18 cellular contexts compared by ENCODE assay signal in the genomic region with DNA sequence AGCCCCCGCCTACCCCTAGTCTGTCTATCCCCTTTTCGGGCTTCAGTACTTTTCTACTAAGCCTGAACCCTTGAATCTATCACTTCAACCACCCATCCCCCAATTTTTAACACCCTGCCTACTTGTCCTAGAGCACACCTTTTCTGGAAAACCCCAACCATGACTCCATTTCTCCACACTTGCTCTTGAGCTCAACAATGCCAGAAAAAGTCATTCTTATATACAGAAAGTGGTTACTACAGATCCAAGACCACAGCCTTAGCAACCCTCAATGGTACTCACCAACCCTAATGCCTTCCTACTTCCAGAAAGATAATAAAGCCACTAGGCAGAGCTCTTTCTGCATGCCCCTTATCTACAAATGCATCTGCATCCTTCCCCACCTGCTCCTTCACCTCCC. TPM values are rescaled to one million over a fixed set of nuclear protein-coding genes. Genes with fewer than 3 reads are reported as not detected.
A peak's percentile ranks its signal among the peaks of the same experiment; 100 is the strongest.
DNase-seq lines count a peak whose midpoint lies in the region; ATAC-seq, FAIRE-seq and TF ChIP-seq lines count a peak whose summit lies in the region.
"Had no signal": no experiment of that assay in that cellular context is flagged by ENCODE, and none has a peak within 500 bp of the region (broad histone marks: within the 10 kb centered on the region; RNA-seq: fewer than 3 reads in every experiment).

No MANE protein-coding gene starts in this region.

- no peak overlapping the region for H3K27ac Mint-ChIP-seq in activated CD8-positive, alpha-beta T cell treated with anti-CD3 and anti-CD28 coated beads for 36 hours
- no peak overlapping the region for H3K27ac Mint-ChIP-seq in activated CD8-positive, alpha-beta T cell treated with anti-CD3 and anti-CD28 coated beads, Interleukin-2, amount 10 ng/mL, durations not matched to agents 7 days and 5 days
- no peak overlapping the region for H3K27ac Mint-ChIP-seq in activated T-helper 17 cell treated with anti-CD3 and anti-CD28 coated beads, Interleukin-2, amount 50 U/mL, for 72 hours
- H3K27ac Mint-ChIP-seq: CD8-positive, alpha-beta memory T cell; H9 had no signal

- no peaks in the 10 kb centered on the region for H3K4me1 Mint-ChIP-seq in activated CD8-positive, alpha-beta T cell treated with anti-CD3 and anti-CD28 coated beads for 36 hours (ENCODE audit: low read depth)
- H3K4me1 Mint-ChIP-seq in activated CD8-positive, alpha-beta T cell treated with anti-CD3 and anti-CD28 coated beads, Interleukin-2, amount 10 ng/mL, durations not matched to agents 7 days and 5 days (ENCODE audit: low read depth): no peaks in the 10 kb centered on the region
- no peaks in the 10 kb centered on the region for H3K4me1 Mint-ChIP-seq in activated T-helper 17 cell treated with anti-CD3 and anti-CD28 coated beads, Interleukin-2, amount 50 U/mL, for 72 hours
- H3K4me1 Mint-ChIP-seq: CD8-positive, alpha-beta memory T cell had no signal

- H3K27me3 Mint-ChIP-seq in activated CD8-positive, alpha-beta T cell treated with anti-CD3 and anti-CD28 coated beads for 36 hours: no peaks in the 10 kb centered on the region
- no peaks in the 10 kb centered on the region for H3K27me3 Mint-ChIP-seq in activated CD8-positive, alpha-beta T cell treated with anti-CD3 and anti-CD28 coated beads, Interleukin-2, amount 10 ng/mL, durations not matched to agents 7 days and 5 days (ENCODE audit: low read depth)
- no peaks in the 10 kb centered on the region for H3K27me3 Mint-ChIP-seq in activated T-helper 17 cell treated with anti-CD3 and anti-CD28 coated beads, Interleukin-2, amount 50 U/mL, for 72 hours
- H3K27me3 Mint-ChIP-seq: CD8-positive, alpha-beta memory T cell had no signal

- CTCF ChIA-PET in activated CD8-positive, alpha-beta T cell treated with anti-CD3 and anti-CD28 coated beads for 36 hours (lab: Charles Lee): interaction anchor here (0.9 to 3.2 kb wide), 4 partner anchors 15 to 63 kb away, joined by 3 to 11 read pairs (median 4); no protein-coding TSS in a partner anchor
- CTCF ChIA-PET in activated CD8-positive, alpha-beta T cell treated with anti-CD3 and anti-CD28 coated beads, Interleukin-2, amount 10 ng/mL, durations not matched to agents 7 days and 5 days (lab: Charles Lee): no interaction called here

- DNase-seq in activated CD8-positive, alpha-beta T cell treated with anti-CD3 and anti-CD28 coated beads for 36 hours: peak; percentile 54
- no peak for DNase-seq in activated CD8-positive, alpha-beta T cell treated with anti-CD3 and anti-CD28 coated beads, Interleukin-2, amount 10 ng/mL, durations not matched to agents 7 days and 5 days
- peak in 2 of 3 donors; percentile 1 to 32 for DNase-seq in stimulated activated CD4-positive, alpha-beta T cell treated with anti-CD3 and anti-CD28 coated beads, Interleukin-12 subunit alpha, Interleukin-12 subunit beta, amount 100 ng/mL, for 48 hours (ENCODE audit: low read depth in 2 of 3, low spot score in 1 of 3)
- no peak for DNase-seq in stimulated activated CD4-positive, alpha-beta T cell treated with anti-CD3 and anti-CD28 coated beads, Interleukin-4, amount 100 ng/mL, for 1 hour
- DNase-seq in urothelium cell line (ENCODE audit: low spot score) (no peak), superior temporal gyrus (ENCODE audit: extremely low spot score) (no peak)
- DNase-seq: C1 segment of cervical spinal cord; CD8-positive, alpha-beta memory T cell; DMS53; EL; H9; NCI-H1417 treated with DMSO at 0.1 percent for 48 hours; NCI-H187 treated with DMSO at 0.1 percent for 48 hours; NCI-H226; NCI-H524 treated with DMSO at 0.1 percent for 48 hours; PC-3 had no signal

- intact Hi-C loops in activated CD8-positive, alpha-beta T cell treated with anti-CD3 and anti-CD28 coated beads for 36 hours (cut with micrococcal nuclease): no loop called here

- H3K9me3 Mint-ChIP-seq in activated CD8-positive, alpha-beta T cell treated with anti-CD3 and anti-CD28 coated beads for 36 hours: no peaks in the 10 kb centered on the region
- no peaks in the 10 kb centered on the region for H3K9me3 Mint-ChIP-seq in activated CD8-positive, alpha-beta T cell treated with anti-CD3 and anti-CD28 coated beads, Interleukin-2, amount 10 ng/mL, durations not matched to agents 7 days and 5 days (ENCODE audit: insufficient read depth)
- H3K9me3 Mint-ChIP-seq in activated T-helper 17 cell treated with anti-CD3 and anti-CD28 coated beads, Interleukin-2, amount 50 U/mL, for 72 hours: no peaks in the 10 kb centered on the region
- H3K9me3 Mint-ChIP-seq: CD8-positive, alpha-beta memory T cell; H9 had no signal

- POLR2A ChIA-PET in activated CD8-positive, alpha-beta T cell treated with anti-CD3 and anti-CD28 coated beads for 36 hours (lab: Charles Lee): interaction anchor here (0.8 to 1.2 kb wide), 2 partner anchors 11 to 16 kb away, joined by 3 to 4 read pairs; no protein-coding TSS in a partner anchor
- POLR2A ChIA-PET in activated CD8-positive, alpha-beta T cell treated with anti-CD3 and anti-CD28 coated beads, Interleukin-2, amount 10 ng/mL, durations not matched to agents 7 days and 5 days (lab: Charles Lee): no interaction called here

- H3K4me3 Mint-ChIP-seq in activated CD8-positive, alpha-beta T cell treated with anti-CD3 and anti-CD28 coated beads for 36 hours: no peak overlapping the region
- H3K4me3 Mint-ChIP-seq in activated CD8-positive, alpha-beta T cell treated with anti-CD3 and anti-CD28 coated beads, Interleukin-2, amount 10 ng/mL, durations not matched to agents 7 days and 5 days: no peak overlapping the region
- H3K4me3 Mint-ChIP-seq in activated T-helper 17 cell treated with anti-CD3 and anti-CD28 coated beads, Interleukin-2, amount 50 U/mL, for 72 hours: no peak overlapping the region
- H3K4me3 Mint-ChIP-seq: CD8-positive, alpha-beta memory T cell; H9 had no signal

- peak; percentile 68 for FAIRE-seq in urothelium cell line (lab: Jason Lieb, UNC)
- FAIRE-seq: GM12878 had no signal

- peak; percentile 89 for ATAC-seq in activated CD8-positive, alpha-beta T cell treated with anti-CD3 and anti-CD28 coated beads for 36 hours
- no peak for ATAC-seq in activated CD8-positive, alpha-beta T cell treated with anti-CD3 and anti-CD28 coated beads, Interleukin-2, amount 10 ng/mL, durations not matched to agents 7 days and 5 days
- peak; percentile 79 for ATAC-seq in activated T-helper 17 cell treated with anti-CD3 and anti-CD28 coated beads, Interleukin-2, amount 50 U/mL, for 72 hours (replicated peaks)
- ATAC-seq: GM12878, PC-3 had no signal

- H3K36me3 Mint-ChIP-seq in activated CD8-positive, alpha-beta T cell treated with anti-CD3 and anti-CD28 coated beads for 36 hours (ENCODE audit: low read depth): no peaks in the 10 kb centered on the region
- H3K36me3 Mint-ChIP-seq in activated CD8-positive, alpha-beta T cell treated with anti-CD3 and anti-CD28 coated beads, Interleukin-2, amount 10 ng/mL, durations not matched to agents 7 days and 5 days (ENCODE audit: low read depth): no peaks in the 10 kb centered on the region
- H3K36me3 Mint-ChIP-seq in activated T-helper 17 cell treated with anti-CD3 and anti-CD28 coated beads, Interleukin-2, amount 50 U/mL, for 72 hours (ENCODE audit: low read depth): no peaks in the 10 kb centered on the region

- TF ChIP-seq CTCF in activated CD8-positive, alpha-beta T cell treated with anti-CD3 and anti-CD28 coated beads for 36 hours (IDR thresholded peaks at IDR 0.05): no peak

RNA-seq across cellular contexts. Expression of gene DMAP1, which starts 41.1 kb away (rescaled TPM):
- total RNA-seq in activated CD8-positive, alpha-beta T cell treated with anti-CD3 and anti-CD28 coated beads for 36 hours: 10 to 100 TPM; 26.5 to 29.6 TPM
- 10 to 100 TPM; 33.3 to 34.9 TPM for total RNA-seq in activated CD8-positive, alpha-beta T cell treated with anti-CD3 and anti-CD28 coated beads, Interleukin-2, amount 10 ng/mL, durations not matched to agents 7 days and 5 days
- 10 to 100 TPM; 41.1 to 41.4 TPM for total RNA-seq in activated T-helper 17 cell treated with anti-CD3 and anti-CD28 coated beads, Interleukin-2, amount 50 U/mL, for 72 hours

Comparison
In these comparisons a context has a peak if more than half of its experiments do, and no peak if none do; other contexts are left out.
1. DNase-seq: peak in activated CD8-positive, alpha-beta T cell treated with anti-CD3 and anti-CD28 coated beads for 36 hours (single experiment) and stimulated activated CD4-positive, alpha-beta T cell treated with anti-CD3 and anti-CD28 coated beads, Interleukin-12 subunit alpha, Interleukin-12 subunit beta, amount 100 ng/mL, for 48 hours (2 of 3); none in activated CD8-positive, alpha-beta T cell treated with anti-CD3 and anti-CD28 coated beads, Interleukin-2, amount 10 ng/mL, durations not matched to agents 7 days and 5 days (single experiment), stimulated activated CD4-positive, alpha-beta T cell treated with anti-CD3 and anti-CD28 coated beads, Interleukin-4, amount 100 ng/mL, for 1 hour (single experiment), urothelium cell line (single experiment) and superior temporal gyrus (single experiment).